Comparison of ENCODE assay signal across 14 cellular contexts in the genomic region with DNA sequence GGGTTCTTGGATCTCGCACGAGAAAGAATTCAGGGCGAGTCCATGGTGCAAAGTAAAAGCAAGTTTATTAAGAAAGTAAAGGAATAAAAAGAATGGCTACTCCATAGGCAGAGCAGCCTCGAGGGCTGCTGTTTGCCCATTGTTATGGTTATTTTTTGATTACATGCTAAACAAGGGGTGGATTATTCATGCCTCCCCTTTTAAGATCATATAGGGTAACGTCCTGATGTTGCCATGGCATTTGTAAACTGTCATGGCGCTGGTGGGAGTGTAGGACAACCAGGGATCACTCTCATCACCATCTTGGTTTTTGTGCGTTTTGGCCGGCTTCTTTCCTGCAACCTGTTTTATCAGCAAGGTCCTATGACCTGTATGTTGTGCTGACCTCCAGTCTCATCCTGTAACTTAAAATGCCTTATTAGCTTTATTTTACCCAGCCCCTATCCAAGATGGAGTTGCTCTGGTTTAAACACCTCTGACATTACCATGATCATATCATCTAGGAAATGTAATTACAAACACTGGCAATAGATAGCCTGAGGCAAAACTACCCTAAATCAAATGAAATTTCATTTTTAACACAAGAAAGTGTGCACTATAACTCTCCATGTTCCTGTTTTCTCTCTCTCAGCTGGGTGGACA.
DNase-seq lines count a peak whose midpoint lies in the region; ATAC-seq and TF ChIP-seq lines count a peak whose summit lies in the region.
"Had no signal": no experiment of that assay in that cellular context is flagged by ENCODE, and none has a peak within 500 bp of the region (broad histone marks: within the 10 kb centered on the region; RNA-seq: fewer than 3 reads in every experiment).

No MANE protein-coding gene starts in this region.

- H3K79me2 ChIP-seq in mammary epithelial cell (ENCODE audit: insufficient read depth, low read length), result no peaks in the 10 kb centered on the region

- no peaks in the 10 kb centered on the region for H4K20me1 ChIP-seq in mammary epithelial cell (ENCODE audit: insufficient read depth, low read length)
- H4K20me1 ChIP-seq: BLaER1 had no signal

- peaks cover 3% of the 10 kb centered on the region for H3K4me1 Mint-ChIP-seq in activated naive CD4-positive, alpha-beta T cell treated with anti-CD3 and anti-CD28 coated beads for 36 hours (ENCODE audit: low read depth)

- H3K9me3 ChIP-seq in mammary epithelial cell (replicated peaks; ENCODE audit: insufficient read depth, low read length), result no peaks in the 10 kb centered on the region
- no peaks in the 10 kb centered on the region for H3K9me3 ChIP-seq in breast epithelium
- no peaks in the 10 kb centered on the region for H3K9me3 ChIP-seq in iPS-18a (ENCODE audit: control insufficient read depth, low read depth, low read length)
- no peaks in the 10 kb centered on the region for H3K9me3 ChIP-seq in tibial artery
- H3K9me3 ChIP-seq: BLaER1 had no signal

- TF ChIP-seq CTCF in mammary epithelial cell (conservative IDR thresholded peaks at IDR 0.05 in 1 of 2, IDR thresholded peaks at IDR 0.05 in 1 of 2; ENCODE audit: extremely low read depth in 1 of 2, insufficient read depth in 1 of 2, low read depth in 1 of 2, low read length in 2 of 2) (no peak), breast epithelium (IDR thresholded peaks at IDR 0.05) (no peak), tibial artery (IDR thresholded peaks at IDR 0.05) (no peak)

- H3K36me3 Mint-ChIP-seq in activated naive CD4-positive, alpha-beta T cell treated with anti-CD3 and anti-CD28 coated beads for 36 hours (ENCODE audit: low read depth), result no peaks in the 10 kb centered on the region
- H3K36me3 Mint-ChIP-seq: CD8-positive, alpha-beta T cell; IgD-negative memory B cell had no signal

- no TSS peak for BruUV-seq in mammary epithelial cell (replicated peaks; lab: Mats Ljungman, UMichigan)

- H3K4me2 ChIP-seq in mammary epithelial cell (ENCODE audit: insufficient read depth, low read depth, low read length), result no peak overlapping the region
- H3K4me2 ChIP-seq: BLaER1 had no signal

- CTCF ChIA-PET in mammary epithelial cell (lab: Charles Lee; ENCODE audit: low non-redundant PET), result no interaction called here
- CTCF ChIA-PET in activated naive CD4-positive, alpha-beta T cell treated with anti-CD3 and anti-CD28 coated beads for 36 hours (lab: Charles Lee), result no interaction called here

- TF ChIP-seq POLR2A in breast epithelium (IDR thresholded peaks at IDR 0.05), result no peak

- no peaks in the 10 kb centered on the region for H3K36me3 ChIP-seq in mammary epithelial cell (ENCODE audit: insufficient read depth, low read length)
- no peaks in the 10 kb centered on the region for H3K36me3 ChIP-seq in breast epithelium
- H3K36me3 ChIP-seq in iPS-18a (ENCODE audit: control insufficient read depth, low read depth, low read length), result no peaks in the 10 kb centered on the region
- no peaks in the 10 kb centered on the region for H3K36me3 ChIP-seq in tibial artery
- H3K36me3 ChIP-seq: BLaER1 had no signal

- dilution Hi-C loops in mammary epithelial cell (cut with HindIII; ENCODE audit: low sequenced_read_pairs), result no loop called here

- H3K27ac ChIP-seq in mammary epithelial cell (ENCODE audit: insufficient read depth, low read depth, low read length), result no peak overlapping the region
- H3K27ac ChIP-seq in breast epithelium, result no peak overlapping the region
- H3K27ac ChIP-seq in iPS-18a (ENCODE audit: low read length), result peak overlapping the region; percentile 54
- H3K27ac ChIP-seq in tibial artery, result no peak overlapping the region
- H3K27ac ChIP-seq: BLaER1 had no signal

- intact Hi-C loops in mammary epithelial cell (cut with micrococcal nuclease) (no loop called here), breast epithelium (cut with DNase I; ENCODE audit: low total_unique reads) (no loop called here), tibial artery (cut with DNase I; ENCODE audit: low total_unique reads) (no loop called here)
- intact Hi-C loops in activated naive CD4-positive, alpha-beta T cell treated with anti-CD3 and anti-CD28 coated beads for 36 hours (cut with micrococcal nuclease), result no loop called here

- no peak for DNase-seq in mammary epithelial cell
- no peak for DNase-seq in breast epithelium (ENCODE audit: low spot score in 2 of 2)
- no peak for DNase-seq in stimulated activated naive CD4-positive, alpha-beta T cell (lab: John Stamatoyannopoulos, UW)
- DNase-seq in activated naive CD4-positive, alpha-beta T cell treated with anti-CD3 and anti-CD28 coated beads for 36 hours, result no peak
- DNase-seq in tibial artery, result no peak
- DNase-seq in activated CD4-positive, alpha-beta T cell treated with anti-CD3 and anti-CD28 coated beads, Interleukin-2, amount 50 U/mL, for 4 hours, result no peak
- DNase-seq: 8988T; CD8-positive, alpha-beta T cell; NCI-H1694 treated with DMSO at 0.1 percent for 48 hours; SHP77 had no signal

- no peaks in the 10 kb centered on the region for H3K27me3 Mint-ChIP-seq in activated naive CD4-positive, alpha-beta T cell treated with anti-CD3 and anti-CD28 coated beads for 36 hours (ENCODE audit: low read depth)

- H3K27ac Mint-ChIP-seq in activated naive CD4-positive, alpha-beta T cell treated with anti-CD3 and anti-CD28 coated beads for 36 hours, result no peak overlapping the region
- H3K27ac Mint-ChIP-seq: CD8-positive, alpha-beta T cell had no signal

- H3K4me1 ChIP-seq in mammary epithelial cell (ENCODE audit: insufficient read depth, low read length) (peaks cover 13% of the 10 kb centered on the region), breast epithelium (no peaks in the 10 kb centered on the region), iPS-18a (ENCODE audit: control insufficient read depth, low read depth, low read length) (peaks cover 44% of the 10 kb centered on the region), tibial artery (peaks cover 0 to 9% (median 0%) of the 10 kb centered on the region in 4 donors)
- H3K4me1 ChIP-seq: BLaER1 had no signal

- peak overlapping the region; percentile 30 for H2AFZ ChIP-seq in mammary epithelial cell (ENCODE audit: low read depth, low read length)

- no peak overlapping the region for H3K4me3 Mint-ChIP-seq in activated naive CD4-positive, alpha-beta T cell treated with anti-CD3 and anti-CD28 coated beads for 36 hours
- H3K4me3 Mint-ChIP-seq: CD8-positive, alpha-beta T cell; IgD-negative memory B cell had no signal

- WGBS in mammary epithelial cell (ENCODE audit: low coverage, missing lambda C conversion rate), result 83% methylated on average over 8 of the region's 8 CpGs

- in situ Hi-C loops in mammary epithelial cell (cut with MboI; ENCODE audit: low sequenced_read_pairs in 2 of 2), result no loop called here

- H3K4me3 ChIP-seq in mammary epithelial cell (replicated peaks in 1 of 3; ENCODE audit: insufficient read depth in 1 of 3, low read depth in 2 of 3, low read length in 3 of 3) (no peak overlapping the region), breast epithelium (no peak overlapping the region), iPS-18a (ENCODE audit: low read length) (no peak overlapping the region), tibial artery (no peak overlapping the region)
- H3K4me3 ChIP-seq: BLaER1 had no signal

- H3K9ac ChIP-seq in mammary epithelial cell (ENCODE audit: insufficient read depth, low read length), result no peak overlapping the region
- H3K9ac ChIP-seq in iPS-18a (ENCODE audit: low read length), result peak overlapping the region; percentile 16
- H3K9ac ChIP-seq: BLaER1 had no signal

- no peaks in the 10 kb centered on the region for H3K9me3 Mint-ChIP-seq in activated naive CD4-positive, alpha-beta T cell treated with anti-CD3 and anti-CD28 coated beads for 36 hours
- H3K9me3 Mint-ChIP-seq: CD8-positive, alpha-beta T cell had no signal

- ATAC-seq in SK-N-SH treated with all-trans-retinoic acid at 6 μM for 48 hours, result no peak
- ATAC-seq: CD8-positive, alpha-beta T cell had no signal

- H3K27me3 ChIP-seq in mammary epithelial cell (ENCODE audit: insufficient read depth, low read length) (no peaks in the 10 kb centered on the region), breast epithelium (peaks cover 0 to 25% of the 10 kb centered on the region in 2 donors), iPS-18a (ENCODE audit: control insufficient read depth, insufficient read depth, low read length) (no peaks in the 10 kb centered on the region), tibial artery (no peaks in the 10 kb centered on the region)

TF ChIP-seq in SK-N-SH treated with all-trans-retinoic acid at 6 μM for 48 hours, 23 proteins besides CTCF, POLR2A, EP300 and RAD21:
- peak; percentile 96 for TF ChIP-seq CSDC2 (CRISPR knock-in tag; IDR thresholded peaks at IDR 0.05)
- no peak for TF ChIP-seq TCF4 (CRISPR knock-in tag; IDR thresholded peaks at IDR 0.05; ENCODE audit: borderline replicate concordance)
- TF ChIP-seq ISL1 (CRISPR knock-in tag; IDR thresholded peaks at IDR 0.05), result peak; percentile 35; the same call in 1 of the 2 replicates
- no peak for TF ChIP-seq ZNF565 (CRISPR knock-in tag; conservative IDR thresholded peaks at IDR 0.05; ENCODE audit: low read depth)
- 0 out of 2 replicates have a peak, but pooled peaks have one; percentile 31 for TF ChIP-seq ZNF70 (CRISPR knock-in tag; IDR thresholded peaks at IDR 0.05)
- TF ChIP-seq, protein P1, sequence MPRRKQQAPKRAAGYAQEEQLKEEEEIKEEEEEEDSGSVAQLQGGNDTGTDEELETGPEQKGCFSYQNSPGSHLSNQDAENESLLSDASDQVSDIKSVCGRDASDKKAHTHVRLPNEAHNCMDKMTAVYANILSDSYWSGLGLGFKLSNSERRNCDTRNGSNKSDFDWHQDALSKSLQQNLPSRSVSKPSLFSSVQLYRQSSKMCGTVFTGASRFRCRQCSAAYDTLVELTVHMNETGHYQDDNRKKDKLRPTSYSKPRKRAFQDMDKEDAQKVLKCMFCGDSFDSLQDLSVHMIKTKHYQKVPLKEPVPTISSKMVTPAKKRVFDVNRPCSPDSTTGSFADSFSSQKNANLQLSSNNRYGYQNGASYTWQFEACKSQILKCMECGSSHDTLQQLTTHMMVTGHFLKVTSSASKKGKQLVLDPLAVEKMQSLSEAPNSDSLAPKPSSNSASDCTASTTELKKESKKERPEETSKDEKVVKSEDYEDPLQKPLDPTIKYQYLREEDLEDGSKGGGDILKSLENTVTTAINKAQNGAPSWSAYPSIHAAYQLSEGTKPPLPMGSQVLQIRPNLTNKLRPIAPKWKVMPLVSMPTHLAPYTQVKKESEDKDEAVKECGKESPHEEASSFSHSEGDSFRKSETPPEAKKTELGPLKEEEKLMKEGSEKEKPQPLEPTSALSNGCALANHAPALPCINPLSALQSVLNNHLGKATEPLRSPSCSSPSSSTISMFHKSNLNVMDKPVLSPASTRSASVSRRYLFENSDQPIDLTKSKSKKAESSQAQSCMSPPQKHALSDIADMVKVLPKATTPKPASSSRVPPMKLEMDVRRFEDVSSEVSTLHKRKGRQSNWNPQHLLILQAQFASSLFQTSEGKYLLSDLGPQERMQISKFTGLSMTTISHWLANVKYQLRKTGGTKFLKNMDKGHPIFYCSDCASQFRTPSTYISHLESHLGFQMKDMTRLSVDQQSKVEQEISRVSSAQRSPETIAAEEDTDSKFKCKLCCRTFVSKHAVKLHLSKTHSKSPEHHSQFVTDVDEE (CRISPR knock-in tag; IDR thresholded peaks at IDR 0.05), result 0 out of 2 replicates have a peak, but pooled peaks have one; percentile 28
TF ChIP-seq in SK-N-SH treated with all-trans-retinoic acid at 6 μM for 48 hours: peak in this region for 4.
